ENCODE assay signal across 23 cellular contexts in genomic region chr16:2761886-2762583, GRCh38. TPM values are rescaled to one million over a fixed set of nuclear protein-coding genes. Genes with fewer than 3 reads are reported as not detected.
DNase-seq lines count a peak whose midpoint lies in the region; ATAC-seq and TF ChIP-seq lines count a peak whose summit lies in the region.
"Had no signal": no experiment of that assay in that cellular context is flagged by ENCODE, and none has a peak within 500 bp of the region (broad histone marks: within the 10 kb centered on the region; RNA-seq: fewer than 3 reads in every experiment).

No MANE protein-coding gene starts in this region.

- H3K9me3 Mint-ChIP-seq in chondrocyte (ENCODE audit: low read depth) (no peaks in the 10 kb centered on the region), type B pancreatic cell (peaks cover 14% of the 10 kb centered on the region)

- WGBS in right cardiac atrium, result 98% methylated on average over 42 of the region's 42 CpGs

- H3K36me3 Mint-ChIP-seq in chondrocyte (ENCODE audit: low read depth) (peaks cover 90% of the 10 kb centered on the region), type B pancreatic cell (peaks cover 98% of the 10 kb centered on the region)

- peaks cover 3% of the 10 kb centered on the region for H3K4me1 ChIP-seq in right cardiac atrium (ENCODE audit: control insufficient read depth, insufficient read depth, low read length)

- H3K4me1 Mint-ChIP-seq in chondrocyte (ENCODE audit: low read depth) (peaks cover 7% of the 10 kb centered on the region), type B pancreatic cell (ENCODE audit: unreplicated experiment) (peaks cover 6% of the 10 kb centered on the region)

- no peaks in the 10 kb centered on the region for H3K27me3 Mint-ChIP-seq in chondrocyte (ENCODE audit: low read depth)
- no peaks in the 10 kb centered on the region for H3K27me3 Mint-ChIP-seq in type B pancreatic cell

- no peak overlapping the region for H3K4me3 Mint-ChIP-seq in chondrocyte (ENCODE audit: unreplicated experiment)
- H3K4me3 Mint-ChIP-seq in type B pancreatic cell, result no peak overlapping the region
- H3K4me3 Mint-ChIP-seq: brain, HFFc6, nephron had no signal

- ATAC-seq in right cardiac atrium (peak; percentile 6 to 27), left cardiac atrium (no peak), GM19463 (IDR thresholded peaks at IDR 0.05; ENCODE audit: unreplicated experiment) (no peak), HG02973 (IDR thresholded peaks at IDR 0.05; ENCODE audit: unreplicated experiment) (no peak)

- H3K27ac ChIP-seq in right cardiac atrium (ENCODE audit: low read length), result no peak overlapping the region
- H3K27ac ChIP-seq: stomach, vagina had no signal

- no peak for TF ChIP-seq CTCF in chondrocyte (IDR thresholded peaks at IDR 0.05)
- TF ChIP-seq CTCF in type B pancreatic cell (conservative IDR thresholded peaks at IDR 0.05), result no peak

- intact Hi-C loops in right cardiac atrium (cut with DNase I) (no loop called here), left cardiac atrium (cut with DNase I) (no loop called here)

- H3K4me3 ChIP-seq in right cardiac atrium (ENCODE audit: low read length), result no peak overlapping the region
- H3K4me3 ChIP-seq: stomach, vagina had no signal

- H3K27ac Mint-ChIP-seq in chondrocyte (ENCODE audit: unreplicated experiment), result no peak overlapping the region
- H3K27ac Mint-ChIP-seq in type B pancreatic cell, result peak overlapping the region; percentile 18
- H3K27ac Mint-ChIP-seq: HFFc6, nephron had no signal

- H3K9me3 ChIP-seq in right cardiac atrium (ENCODE audit: control insufficient read depth, low read length), result no peaks in the 10 kb centered on the region
- H3K9me3 ChIP-seq: stomach, vagina had no signal

- no peaks in the 10 kb centered on the region for H3K27me3 ChIP-seq in right cardiac atrium (ENCODE audit: control insufficient read depth, insufficient read depth)
- H3K27me3 ChIP-seq: stomach, vagina had no signal

- peak in 2 of 3 donors; percentile 40 to 48 for DNase-seq in right cardiac atrium
- DNase-seq in left cardiac atrium, result no peak
- peak; percentile 72 for DNase-seq in chondrocyte (ENCODE audit: low spot score)
- no peak for DNase-seq in type B pancreatic cell (ENCODE audit: extremely low spot score, unreplicated experiment)
- DNase-seq: activated naive CD4-positive, alpha-beta T cell treated with Interleukin-2 at 50 U/mL for 16 hours; CD4-positive, CD25-positive, alpha-beta regulatory T cell; dermis blood vessel endothelial cell; DND-41; erythroblast; HFFc6; mammary epithelial cell; MM.1S; NCI-H187 treated with DMSO at 0.1 percent for 48 hours; NCI-H446; stimulated activated CD4-positive, alpha-beta T cell treated with anti-CD3 and anti-CD28 coated beads, Interleukin-15, amount 100 ng/mL, for 24 hours; stomach had no signal

RNA-seq across cellular contexts. Expression of gene SRRM2, which starts 9.6 kb away (rescaled TPM):
- total RNA-seq in right cardiac atrium (100 to 1,000 TPM; 299 to 352 (median 320) TPM), left cardiac atrium (100 to 1,000 TPM; 266 to 321 TPM), chondrocyte (363 to 615 TPM (median 378 TPM) in 3 replicates), type B pancreatic cell (ENCODE audit: low replicate concordance) (620 and 749 TPM in 2 replicates)
- polyA plus RNA-seq in right cardiac atrium, result 402 TPM

RNA-seq across cellular contexts. Expression of gene ELOB, which starts 15.0 kb away (rescaled TPM):
- total RNA-seq in right cardiac atrium, result 100 to 1,000 TPM; 235 to 320 (median 280) TPM
- 625 TPM for polyA plus RNA-seq in right cardiac atrium
- 100 to 1,000 TPM; 262 to 270 TPM for total RNA-seq in left cardiac atrium
- total RNA-seq in chondrocyte, result 205 to 231 TPM (median 225 TPM) in 3 replicates
- total RNA-seq in type B pancreatic cell (ENCODE audit: low replicate concordance), result 237 and 243 TPM in 2 replicates

RNA-seq across cellular contexts. Expression of gene PRSS33, which starts 25.3 kb away (rescaled TPM):
- total RNA-seq in right cardiac atrium (not detected), left cardiac atrium (not detected), chondrocyte (not detected in 3 replicates), type B pancreatic cell (ENCODE audit: low replicate concordance) (0.39 and 2.4 TPM in 2 replicates)
- polyA plus RNA-seq in right cardiac atrium, result not detected
- total RNA-seq: CD4-positive, CD25-positive, alpha-beta regulatory T cell; dermis blood vessel endothelial cell; HFFc6; mammary epithelial cell; stomach; T-helper 1 cell treated with Interleukin-12 subunit alpha and Interleukin-12 subunit beta and Interleukin-4 antibody, amounts not matched to agents 30 ng/mL and 1 ng/mL, for 36 hours; vagina had no signal
- polyA plus RNA-seq: CD4-positive, CD25-positive, alpha-beta regulatory T cell; mammary epithelial cell; stomach had no signal

RNA-seq across cellular contexts. Expression of gene PRSS41, which starts 36.2 kb away (rescaled TPM):
- total RNA-seq in right cardiac atrium (not detected), left cardiac atrium (not detected), chondrocyte (not detected in 3 replicates), type B pancreatic cell (ENCODE audit: low replicate concordance) (not detected in 2 replicates)
- polyA plus RNA-seq in right cardiac atrium, result not detected
- total RNA-seq: activated CD8-positive, alpha-beta memory T cell treated with anti-CD3 and anti-CD28 coated beads for 36 hours; CD4-positive, CD25-positive, alpha-beta regulatory T cell; dermis blood vessel endothelial cell; HFFc6; mammary epithelial cell; stomach; T-helper 1 cell treated with Interleukin-12 subunit alpha and Interleukin-12 subunit beta and Interleukin-4 antibody, amounts not matched to agents 30 ng/mL and 1 ng/mL, for 36 hours; vagina had no signal
- polyA plus RNA-seq: CD4-positive, CD25-positive, alpha-beta regulatory T cell; mammary epithelial cell; stomach had no signal

RNA-seq across cellular contexts. Expression of gene PRSS27, which starts 42.0 kb away (rescaled TPM):
- total RNA-seq in right cardiac atrium, result under 1 TPM; 0.32 to 0.64 (median 0.37) TPM
- polyA plus RNA-seq in right cardiac atrium, result 0.25 TPM
- under 1 TPM; 0.44 to 0.65 TPM for total RNA-seq in left cardiac atrium
- total RNA-seq in chondrocyte, result 2.8 to 4.3 TPM (median 3.1 TPM) in 3 replicates
- total RNA-seq in type B pancreatic cell (ENCODE audit: low replicate concordance), result 19.0 and 24.6 TPM in 2 replicates

Comparison
In these comparisons a context has a peak if more than half of its experiments do, and no peak if none do; other contexts are left out.
1. ATAC-seq: peak in right cardiac atrium (2 of 2); none in left cardiac atrium (0 of 2), GM19463 (single experiment) and HG02973 (single experiment).
2. DNase-seq: peak in right cardiac atrium (2 of 3) and chondrocyte (single experiment); none in left cardiac atrium (single experiment) and type B pancreatic cell (single experiment).